Comparison of ENCODE assay signal across 1 cellular context in the genomic region with DNA sequence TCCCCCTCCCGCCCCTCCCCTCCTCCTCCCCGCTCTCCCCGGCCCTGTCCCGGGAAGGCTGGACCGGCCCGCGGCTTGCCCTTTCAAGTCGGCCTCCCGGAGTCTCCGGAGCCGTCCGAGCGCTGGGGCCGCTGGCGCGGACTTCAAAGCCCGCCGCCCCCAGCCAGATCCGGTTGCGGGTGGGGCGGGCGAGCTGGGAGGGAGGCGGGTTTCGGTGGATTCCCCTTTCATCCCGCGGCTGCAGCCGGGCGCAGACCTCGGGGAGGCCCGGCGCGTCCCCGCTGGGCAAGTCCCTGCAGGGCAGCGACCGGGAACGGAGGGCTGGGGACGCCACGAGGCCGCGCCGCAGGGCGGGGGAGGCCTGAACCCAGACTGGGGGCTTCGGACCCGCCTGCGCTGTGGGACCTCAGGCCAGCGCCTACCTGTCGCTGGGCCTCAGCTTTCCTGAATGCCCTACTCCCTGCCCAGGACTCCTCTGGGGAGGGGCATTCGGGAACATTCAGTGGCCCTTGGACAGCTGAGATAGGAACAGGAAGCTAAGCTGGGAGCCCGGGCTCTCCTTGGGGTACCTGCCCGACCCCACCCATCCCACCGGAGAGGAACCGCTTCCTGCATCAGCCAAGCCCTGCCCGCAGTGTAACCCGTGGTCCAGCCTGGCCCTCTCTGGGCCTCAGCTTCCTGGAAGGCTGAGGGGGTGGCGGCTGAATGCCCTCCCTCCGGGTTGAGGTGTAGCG.
TF ChIP-seq lines count a peak whose summit lies in the region.

No MANE protein-coding gene starts in this region.

TF ChIP-seq in HepG2, 621 proteins besides CTCF, POLR2A, EP300 and RAD21 (continued from another document):
- TF ChIP-seq, protein P1, sequence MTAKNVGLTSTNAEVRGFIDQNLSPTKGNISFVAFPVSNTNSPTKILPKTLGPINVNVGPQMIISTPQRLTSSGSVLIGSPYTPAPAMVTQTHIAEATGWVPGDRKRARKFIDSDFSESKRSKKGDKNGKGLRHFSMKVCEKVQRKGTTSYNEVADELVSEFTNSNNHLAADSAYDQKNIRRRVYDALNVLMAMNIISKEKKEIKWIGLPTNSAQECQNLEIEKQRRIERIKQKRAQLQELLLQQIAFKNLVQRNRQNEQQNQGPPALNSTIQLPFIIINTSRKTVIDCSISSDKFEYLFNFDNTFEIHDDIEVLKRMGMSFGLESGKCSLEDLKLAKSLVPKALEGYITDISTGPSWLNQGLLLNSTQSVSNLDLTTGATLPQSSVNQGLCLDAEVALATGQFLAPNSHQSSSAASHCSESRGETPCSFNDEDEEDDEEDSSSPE (CRISPR knock-in tag; IDR thresholded peaks at IDR 0.05) = peak; percentile 78
- TF ChIP-seq ISX (CRISPR knock-in tag; conservative IDR thresholded peaks at IDR 0.05) = 0 out of 2 replicates have a peak, but pooled peaks have one; percentile 40
- peak; percentile 89; the same call in 1 of the 2 replicates for TF ChIP-seq SMAD3 (CRISPR knock-in tag; IDR thresholded peaks at IDR 0.05)
- TF ChIP-seq, protein P2, sequence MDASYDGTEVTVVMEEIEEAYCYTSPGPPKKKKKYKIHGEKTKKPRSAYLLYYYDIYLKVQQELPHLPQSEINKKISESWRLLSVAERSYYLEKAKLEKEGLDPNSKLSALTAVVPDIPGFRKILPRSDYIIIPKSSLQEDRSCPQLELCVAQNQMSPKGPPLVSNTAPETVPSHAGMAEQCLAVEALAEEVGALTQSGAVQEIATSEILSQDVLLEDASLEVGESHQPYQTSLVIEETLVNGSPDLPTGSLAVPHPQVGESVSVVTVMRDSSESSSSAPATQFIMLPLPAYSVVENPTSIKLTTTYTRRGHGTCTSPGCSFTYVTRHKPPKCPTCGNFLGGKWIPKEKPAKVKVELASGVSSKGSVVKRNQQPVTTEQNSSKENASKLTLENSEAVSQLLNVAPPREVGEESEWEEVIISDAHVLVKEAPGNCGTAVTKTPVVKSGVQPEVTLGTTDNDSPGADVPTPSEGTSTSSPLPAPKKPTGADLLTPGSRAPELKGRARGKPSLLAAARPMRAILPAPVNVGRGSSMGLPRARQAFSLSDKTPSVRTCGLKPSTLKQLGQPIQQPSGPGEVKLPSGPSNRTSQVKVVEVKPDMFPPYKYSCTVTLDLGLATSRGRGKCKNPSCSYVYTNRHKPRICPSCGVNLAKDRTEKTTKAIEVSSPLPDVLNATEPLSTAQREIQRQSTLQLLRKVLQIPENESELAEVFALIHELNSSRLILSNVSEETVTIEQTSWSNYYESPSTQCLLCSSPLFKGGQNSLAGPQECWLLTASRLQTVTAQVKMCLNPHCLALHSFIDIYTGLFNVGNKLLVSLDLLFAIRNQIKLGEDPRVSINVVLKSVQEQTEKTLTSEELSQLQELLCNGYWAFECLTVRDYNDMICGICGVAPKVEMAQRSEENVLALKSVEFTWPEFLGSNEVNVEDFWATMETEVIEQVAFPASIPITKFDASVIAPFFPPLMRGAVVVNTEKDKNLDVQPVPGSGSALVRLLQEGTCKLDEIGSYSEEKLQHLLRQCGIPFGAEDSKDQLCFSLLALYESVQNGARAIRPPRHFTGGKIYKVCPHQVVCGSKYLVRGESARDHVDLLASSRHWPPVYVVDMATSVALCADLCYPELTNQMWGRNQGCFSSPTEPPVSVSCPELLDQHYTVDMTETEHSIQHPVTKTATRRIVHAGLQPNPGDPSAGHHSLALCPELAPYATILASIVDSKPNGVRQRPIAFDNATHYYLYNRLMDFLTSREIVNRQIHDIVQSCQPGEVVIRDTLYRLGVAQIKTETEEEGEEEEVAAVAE (CRISPR knock-in tag; IDR thresholded peaks at IDR 0.05; ENCODE audit: borderline replicate concordance) = no peak
- no peak for TF ChIP-seq ZNF12 (CRISPR knock-in tag; IDR thresholded peaks at IDR 0.05)
- TF ChIP-seq PRPF4 (IDR thresholded peaks at IDR 0.05; ENCODE audit: low read depth, low read length, poor library complexity, severe bottlenecking) = no peak
- TF ChIP-seq AHR (CRISPR knock-in tag; IDR thresholded peaks at IDR 0.05) = 0 out of 2 replicates have a peak, but pooled peaks have one; percentile 54
